9 cellular contexts compared by ENCODE assay signal in genomic region chr11:120208777-120209176, GRCh38. TPM values are rescaled to one million over a fixed set of nuclear protein-coding genes. Genes with fewer than 3 reads are reported as not detected.
DNase-seq lines count a peak whose midpoint lies in the region; ATAC-seq lines count a peak whose summit lies in the region.
"Had no signal": no experiment of that assay in that cellular context is flagged by ENCODE, and none has a peak within 500 bp of the region (broad histone marks: within the 10 kb centered on the region; RNA-seq: fewer than 3 reads in every experiment).

No MANE protein-coding gene starts in this region.

- peaks cover 24% of the 10 kb centered on the region for H3K27me3 Mint-ChIP-seq in activated naive CD8-positive, alpha-beta T cell treated with anti-CD3 and anti-CD28 coated beads, Interleukin-2, amount 50 U/mL, for 24 hours

- H3K9me3 Mint-ChIP-seq in activated naive CD8-positive, alpha-beta T cell treated with anti-CD3 and anti-CD28 coated beads, Interleukin-2, amount 50 U/mL, for 24 hours: no peaks in the 10 kb centered on the region

- peak overlapping the region; percentile 1 for H3K27ac Mint-ChIP-seq in activated naive CD8-positive, alpha-beta T cell treated with anti-CD3 and anti-CD28 coated beads, Interleukin-2, amount 50 U/mL, for 24 hours

- H3K4me3 Mint-ChIP-seq in activated naive CD8-positive, alpha-beta T cell treated with anti-CD3 and anti-CD28 coated beads, Interleukin-2, amount 50 U/mL, for 24 hours: no peak overlapping the region

- H3K27ac ChIP-seq in temporal lobe (ENCODE audit: low read depth, low read length): peak overlapping the region; percentile 77

- H3K36me3 Mint-ChIP-seq in activated naive CD8-positive, alpha-beta T cell treated with anti-CD3 and anti-CD28 coated beads, Interleukin-2, amount 50 U/mL, for 24 hours (ENCODE audit: low read depth): no peaks in the 10 kb centered on the region

- ATAC-seq in activated naive CD8-positive, alpha-beta T cell treated with anti-CD3 and anti-CD28 coated beads, Interleukin-2, amount 50 U/mL, for 24 hours: no peak
- ATAC-seq in HG03521 (IDR thresholded peaks at IDR 0.05; ENCODE audit: unreplicated experiment): no peak

- H3K4me1 Mint-ChIP-seq in activated naive CD8-positive, alpha-beta T cell treated with anti-CD3 and anti-CD28 coated beads, Interleukin-2, amount 50 U/mL, for 24 hours: peaks cover 13% of the 10 kb centered on the region

- DNase-seq in HuH-7 (ENCODE audit: low spot score): peak; percentile 53
- no peak for DNase-seq in activated naive CD8-positive, alpha-beta T cell treated with anti-CD3 and anti-CD28 coated beads, Interleukin-2, amount 50 U/mL, for 24 hours
- DNase-seq in hepatic stellate cell (ENCODE audit: low spot score): peak; percentile 53
- no peak for DNase-seq in NAMALWA (ENCODE audit: low spot score)
- no peak for DNase-seq in stimulated activated CD8-positive, alpha-beta memory T cell treated with anti-CD3 and anti-CD28 coated beads, Interleukin-4, amount 100 ng/mL, for 48 hours
- no peak for DNase-seq in NCI-H1048 (lab: John Stamatoyannopoulos, UW)
- DNase-seq: stimulated activated CD4-positive, alpha-beta T cell treated with anti-CD3 and anti-CD28 coated beads, Interleukin-2, amount 100 ng/mL, for 48 hours had no signal

RNA-seq across cellular contexts. Expression of gene OAF, which starts 2.1 kb away (rescaled TPM):
- total RNA-seq in temporal lobe: 1.2 TPM

RNA-seq across cellular contexts. Expression of gene POU2F3, which starts 31.2 kb away (rescaled TPM):
- total RNA-seq in temporal lobe: not detected

Comparison
In these comparisons a context has a peak if more than half of its experiments do, and no peak if none do; other contexts are left out.
1. DNase-seq: peak in HuH-7 (single experiment) and hepatic stellate cell (single experiment); none in activated naive CD8-positive, alpha-beta T cell treated with anti-CD3 and anti-CD28 coated beads, Interleukin-2, amount 50 U/mL, for 24 hours (single experiment), NAMALWA (single experiment), stimulated activated CD8-positive, alpha-beta memory T cell treated with anti-CD3 and anti-CD28 coated beads, Interleukin-4, amount 100 ng/mL, for 48 hours (single experiment) and NCI-H1048 (single experiment).